Comparison of ENCODE assay signal across 2 cellular contexts in the genomic region with DNA sequence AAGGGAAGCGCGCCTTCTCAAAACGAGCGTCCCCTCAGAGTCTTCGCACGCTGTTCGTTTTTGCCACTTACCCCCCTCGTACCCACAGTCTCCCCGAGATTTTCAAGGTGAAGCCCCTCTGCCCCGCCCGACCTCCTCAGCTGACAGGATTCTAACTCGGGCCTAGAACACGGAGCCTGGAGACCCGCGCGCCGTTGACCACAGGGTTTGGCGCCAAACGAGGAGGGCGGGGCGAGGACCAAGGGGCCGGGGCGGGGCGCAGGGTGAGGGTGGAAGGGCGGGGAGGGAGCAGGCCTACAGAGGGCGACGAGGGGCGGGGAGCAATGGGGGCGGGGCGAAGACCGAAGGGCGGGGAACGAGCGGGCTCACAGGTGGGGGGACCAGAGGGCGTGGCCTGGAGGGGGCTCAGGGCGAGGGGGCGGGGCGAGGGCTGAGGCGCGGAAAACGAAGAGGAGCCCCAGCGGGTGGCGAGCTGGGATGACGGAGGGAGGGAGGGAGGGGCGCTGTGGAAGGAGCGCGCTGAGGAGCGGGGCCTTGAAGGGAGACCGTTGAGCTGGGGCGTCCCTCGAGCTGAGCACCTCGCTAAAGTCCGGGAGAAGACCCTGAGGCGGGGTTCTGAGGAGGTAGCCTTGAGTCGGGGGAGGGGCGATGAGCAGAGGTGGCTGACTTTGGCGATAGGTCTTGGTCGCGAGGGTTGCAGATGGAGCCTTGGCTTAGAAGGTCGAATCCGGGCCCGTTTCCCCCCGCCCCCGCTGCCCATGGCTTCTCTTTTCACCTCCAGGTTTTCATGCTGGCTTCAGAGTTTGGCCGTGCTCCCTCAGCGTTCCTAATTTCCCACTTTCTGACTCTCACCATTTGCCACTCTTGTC.
TF ChIP-seq lines count a peak whose summit lies in the region.

A gene with protein sequence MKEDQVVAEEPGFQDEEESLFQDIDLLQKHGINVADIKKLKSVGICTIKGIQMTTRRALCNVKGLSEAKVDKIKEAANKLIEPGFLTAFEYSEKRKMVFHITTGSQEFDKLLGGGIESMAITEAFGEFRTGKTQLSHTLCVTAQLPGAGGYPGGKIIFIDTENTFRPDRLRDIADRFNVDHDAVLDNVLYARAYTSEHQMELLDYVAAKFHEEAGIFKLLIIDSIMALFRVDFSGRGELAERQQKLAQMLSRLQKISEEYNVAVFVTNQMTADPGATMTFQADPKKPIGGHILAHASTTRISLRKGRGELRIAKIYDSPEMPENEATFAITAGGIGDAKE (minus strand): TSS at position 212 of the 869 bp plus-strand sequence. CDS start 1,927 bp downstream, outside the sequence.

TF ChIP-seq in HEK293, 187 proteins besides CTCF, POLR2A, EP300 and RAD21 (continued from another document):
- peak; percentile 55; the same call in 1 of the 2 replicates for TF ChIP-seq ZXDB (tag by site-specific recombination; IDR thresholded peaks at IDR 0.05)
- peak; percentile 79 for TF ChIP-seq PRDM1 (tag by site-specific recombination; IDR thresholded peaks at IDR 0.05)
- peak; percentile 80; the same call in 1 of the 2 replicates for TF ChIP-seq ZNF335 (tag by site-specific recombination; conservative IDR thresholded peaks at IDR 0.05)

TF ChIP-seq in K562, 482 proteins besides CTCF, POLR2A, EP300 and RAD21 (continued from another document):
- TF ChIP-seq, protein P1, sequence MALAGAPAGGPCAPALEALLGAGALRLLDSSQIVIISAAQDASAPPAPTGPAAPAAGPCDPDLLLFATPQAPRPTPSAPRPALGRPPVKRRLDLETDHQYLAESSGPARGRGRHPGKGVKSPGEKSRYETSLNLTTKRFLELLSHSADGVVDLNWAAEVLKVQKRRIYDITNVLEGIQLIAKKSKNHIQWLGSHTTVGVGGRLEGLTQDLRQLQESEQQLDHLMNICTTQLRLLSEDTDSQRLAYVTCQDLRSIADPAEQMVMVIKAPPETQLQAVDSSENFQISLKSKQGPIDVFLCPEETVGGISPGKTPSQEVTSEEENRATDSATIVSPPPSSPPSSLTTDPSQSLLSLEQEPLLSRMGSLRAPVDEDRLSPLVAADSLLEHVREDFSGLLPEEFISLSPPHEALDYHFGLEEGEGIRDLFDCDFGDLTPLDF (CRISPR knock-in tag; IDR thresholded peaks at IDR 0.05): no peak
- TF ChIP-seq, protein P2, sequence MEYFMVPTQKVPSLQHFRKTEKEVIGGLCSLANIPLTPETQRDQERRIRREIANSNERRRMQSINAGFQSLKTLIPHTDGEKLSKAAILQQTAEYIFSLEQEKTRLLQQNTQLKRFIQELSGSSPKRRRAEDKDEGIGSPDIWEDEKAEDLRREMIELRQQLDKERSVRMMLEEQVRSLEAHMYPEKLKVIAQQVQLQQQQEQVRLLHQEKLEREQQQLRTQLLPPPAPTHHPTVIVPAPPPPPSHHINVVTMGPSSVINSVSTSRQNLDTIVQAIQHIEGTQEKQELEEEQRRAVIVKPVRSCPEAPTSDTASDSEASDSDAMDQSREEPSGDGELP (CRISPR knock-in tag; IDR thresholded peaks at IDR 0.05; ENCODE audit: borderline replicate concordance): peak; percentile 68; the same call in 1 of the 2 replicates
- TF ChIP-seq E2F3 (CRISPR knock-in tag; IDR thresholded peaks at IDR 0.05): peak; percentile 48; the same call in 1 of the 2 replicates
- no peak for TF ChIP-seq ZC3H4 (CRISPR knock-in tag; IDR thresholded peaks at IDR 0.05; ENCODE audit: borderline replicate concordance)
- no peak for TF ChIP-seq ZNF253 (CRISPR knock-in tag; conservative IDR thresholded peaks at IDR 0.05)
- no peak for TF ChIP-seq CHCHD3 (CRISPR knock-in tag; IDR thresholded peaks at IDR 0.05)
- TF ChIP-seq ZNF57 (CRISPR knock-in tag; IDR thresholded peaks at IDR 0.05): no peak
- no peak for TF ChIP-seq TARDBP (IDR thresholded peaks at IDR 0.05)
- no peak for TF ChIP-seq ZNF695 (CRISPR knock-in tag; IDR thresholded peaks at IDR 0.05)
- 0 out of 2 replicates have a peak, but pooled peaks have one; percentile 12 for TF ChIP-seq SOX6 (IDR thresholded peaks at IDR 0.05)
- peak in 1 of 2 experiments; percentile 96; a peak in 2 of 4 replicates for TF ChIP-seq MAZ (CRISPR knock-in tag; conservative IDR thresholded peaks at IDR 0.05 in 1 of 2, IDR thresholded peaks at IDR 0.05 in 1 of 2)
- no peak for TF ChIP-seq ARID1B (IDR thresholded peaks at IDR 0.05)
- peak; percentile 30 for TF ChIP-seq BRD9 (IDR thresholded peaks at IDR 0.05; ENCODE audit: low read depth, partially characterized antibody)
- TF ChIP-seq CCAR2 (IDR thresholded peaks at IDR 0.05; ENCODE audit: low read depth, low read length): no peak
- no peak for TF ChIP-seq RBM22 (IDR thresholded peaks at IDR 0.05; ENCODE audit: low read depth, low read length, poor library complexity, severe bottlenecking)
- TF ChIP-seq ZNF699 (CRISPR knock-in tag; IDR thresholded peaks at IDR 0.05; ENCODE audit: insufficient replicate concordance): no peak
- TF ChIP-seq, protein P3, sequence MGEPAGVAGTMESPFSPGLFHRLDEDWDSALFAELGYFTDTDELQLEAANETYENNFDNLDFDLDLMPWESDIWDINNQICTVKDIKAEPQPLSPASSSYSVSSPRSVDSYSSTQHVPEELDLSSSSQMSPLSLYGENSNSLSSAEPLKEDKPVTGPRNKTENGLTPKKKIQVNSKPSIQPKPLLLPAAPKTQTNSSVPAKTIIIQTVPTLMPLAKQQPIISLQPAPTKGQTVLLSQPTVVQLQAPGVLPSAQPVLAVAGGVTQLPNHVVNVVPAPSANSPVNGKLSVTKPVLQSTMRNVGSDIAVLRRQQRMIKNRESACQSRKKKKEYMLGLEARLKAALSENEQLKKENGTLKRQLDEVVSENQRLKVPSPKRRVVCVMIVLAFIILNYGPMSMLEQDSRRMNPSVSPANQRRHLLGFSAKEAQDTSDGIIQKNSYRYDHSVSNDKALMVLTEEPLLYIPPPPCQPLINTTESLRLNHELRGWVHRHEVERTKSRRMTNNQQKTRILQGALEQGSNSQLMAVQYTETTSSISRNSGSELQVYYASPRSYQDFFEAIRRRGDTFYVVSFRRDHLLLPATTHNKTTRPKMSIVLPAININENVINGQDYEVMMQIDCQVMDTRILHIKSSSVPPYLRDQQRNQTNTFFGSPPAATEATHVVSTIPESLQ (CRISPR knock-in tag; IDR thresholded peaks at IDR 0.05): no peak
- no peak for TF ChIP-seq U2AF2 (optimal IDR thresholded peaks at IDR 0.05; ENCODE audit: low read depth, low read length)
- peak; percentile 75; the same call in 1 of the 2 replicates for TF ChIP-seq ZZZ3 (IDR thresholded peaks at IDR 0.05)
- TF ChIP-seq ESRRA (IDR thresholded peaks at IDR 0.05; ENCODE audit: borderline replicate concordance, low read depth): peak; percentile 25; the same call in 1 of the 2 replicates
- no peak for TF ChIP-seq RBM17 (IDR thresholded peaks at IDR 0.05; ENCODE audit: borderline replicate concordance, low read depth, low read length)
- TF ChIP-seq, protein P4, sequence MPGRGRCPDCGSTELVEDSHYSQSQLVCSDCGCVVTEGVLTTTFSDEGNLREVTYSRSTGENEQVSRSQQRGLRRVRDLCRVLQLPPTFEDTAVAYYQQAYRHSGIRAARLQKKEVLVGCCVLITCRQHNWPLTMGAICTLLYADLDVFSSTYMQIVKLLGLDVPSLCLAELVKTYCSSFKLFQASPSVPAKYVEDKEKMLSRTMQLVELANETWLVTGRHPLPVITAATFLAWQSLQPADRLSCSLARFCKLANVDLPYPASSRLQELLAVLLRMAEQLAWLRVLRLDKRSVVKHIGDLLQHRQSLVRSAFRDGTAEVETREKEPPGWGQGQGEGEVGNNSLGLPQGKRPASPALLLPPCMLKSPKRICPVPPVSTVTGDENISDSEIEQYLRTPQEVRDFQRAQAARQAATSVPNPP (IDR thresholded peaks at IDR 0.05; ENCODE audit: borderline replicate concordance, insufficient read depth, insufficient read length): no peak
- no peak for TF ChIP-seq ZBTB8A (IDR thresholded peaks at IDR 0.05; ENCODE audit: partially characterized antibody)
- TF ChIP-seq, protein P5, sequence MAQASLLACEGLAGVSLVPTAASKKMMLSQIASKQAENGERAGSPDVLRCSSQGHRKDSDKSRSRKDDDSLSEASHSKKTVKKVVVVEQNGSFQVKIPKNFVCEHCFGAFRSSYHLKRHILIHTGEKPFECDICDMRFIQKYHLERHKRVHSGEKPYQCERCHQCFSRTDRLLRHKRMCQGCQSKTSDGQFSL (CRISPR knock-in tag; IDR thresholded peaks at IDR 0.05): no peak
- TF ChIP-seq, protein P5 (tag; IDR thresholded peaks at IDR 0.05): no peak
- peak; percentile 49 for TF ChIP-seq TBP (optimal IDR thresholded peaks at IDR 0.05; ENCODE audit: low read depth, low read length)
- TF ChIP-seq HDAC1 (IDR thresholded peaks at IDR 0.05): peak in 1 of 2 experiments; percentile 33; a peak in 1 of 4 replicates
- TF ChIP-seq CBFA2T3 (IDR thresholded peaks at IDR 0.05): no peak
- TF ChIP-seq, protein P6, sequence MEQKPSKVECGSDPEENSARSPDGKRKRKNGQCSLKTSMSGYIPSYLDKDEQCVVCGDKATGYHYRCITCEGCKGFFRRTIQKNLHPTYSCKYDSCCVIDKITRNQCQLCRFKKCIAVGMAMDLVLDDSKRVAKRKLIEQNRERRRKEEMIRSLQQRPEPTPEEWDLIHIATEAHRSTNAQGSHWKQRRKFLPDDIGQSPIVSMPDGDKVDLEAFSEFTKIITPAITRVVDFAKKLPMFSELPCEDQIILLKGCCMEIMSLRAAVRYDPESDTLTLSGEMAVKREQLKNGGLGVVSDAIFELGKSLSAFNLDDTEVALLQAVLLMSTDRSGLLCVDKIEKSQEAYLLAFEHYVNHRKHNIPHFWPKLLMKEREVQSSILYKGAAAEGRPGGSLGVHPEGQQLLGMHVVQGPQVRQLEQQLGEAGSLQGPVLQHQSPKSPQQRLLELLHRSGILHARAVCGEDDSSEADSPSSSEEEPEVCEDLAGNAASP (IDR thresholded peaks at IDR 0.05): no peak
- TF ChIP-seq TSC22D4 (tag; IDR thresholded peaks at IDR 0.05): no peak
- TF ChIP-seq RB1 (IDR thresholded peaks at IDR 0.05; ENCODE audit: low read depth): peak; percentile 80; the same call in 1 of the 2 replicates
- TF ChIP-seq TOE1 (IDR thresholded peaks at IDR 0.05; ENCODE audit: borderline replicate concordance): no peak
- no peak for TF ChIP-seq TOE1 (CRISPR knock-in tag; IDR thresholded peaks at IDR 0.05; ENCODE audit: borderline replicate concordance, low read depth)
- peak; percentile 62 for TF ChIP-seq KDM5B (IDR thresholded peaks at IDR 0.05; ENCODE audit: insufficient replicate concordance, low read depth, low read length)
- TF ChIP-seq ZNF354B (CRISPR knock-in tag; IDR thresholded peaks at IDR 0.05): no peak
- TF ChIP-seq NEUROD1 (IDR thresholded peaks at IDR 0.05; ENCODE audit: borderline replicate concordance, low read depth, low read length, partially characterized antibody): peak; percentile 30
- no peak for TF ChIP-seq MYC (IDR thresholded peaks at IDR 0.05; ENCODE audit: low read depth, low read length)
- TF ChIP-seq MYC (CRISPR knock-in tag; IDR thresholded peaks at IDR 0.05; ENCODE audit: borderline replicate concordance, low read depth): no peak
